In the genomic region with DNA sequence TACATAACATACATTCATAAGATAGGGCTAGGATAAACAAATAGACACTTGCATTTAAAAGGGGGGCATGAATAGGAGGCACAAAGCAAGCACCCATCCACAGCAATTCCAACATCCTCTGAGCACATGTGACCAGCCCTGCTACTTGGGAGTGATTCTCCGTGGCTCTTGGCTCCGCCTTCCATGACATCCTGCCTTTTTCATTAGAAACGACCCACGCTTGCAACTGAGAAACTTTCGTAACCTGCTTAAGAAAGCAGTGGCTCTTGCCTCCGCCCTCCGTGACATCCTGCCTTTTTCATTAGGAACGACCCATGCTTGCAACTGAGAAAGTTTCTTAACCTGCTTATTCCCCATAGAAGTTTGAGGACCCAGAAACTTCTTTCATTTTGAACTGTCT, we compare ENCODE assay signal across 12 cellular contexts. TPM values are rescaled to one million over a fixed set of nuclear protein-coding genes. Genes with fewer than 3 reads are reported as not detected.
DNase-seq lines count a peak whose midpoint lies in the region; ATAC-seq and TF ChIP-seq lines count a peak whose summit lies in the region.
"Had no signal": no experiment of that assay in that cellular context is flagged by ENCODE, and none has a peak within 500 bp of the region (broad histone marks: within the 10 kb centered on the region; RNA-seq: fewer than 3 reads in every experiment).

No MANE protein-coding gene starts in this region.

- peaks cover 6% of the 10 kb centered on the region for H3K4me1 ChIP-seq in CD8-positive, alpha-beta T cell (ENCODE audit: insufficient read depth, low read length)
- H3K4me1 ChIP-seq in neutrophil (ENCODE audit: control insufficient read depth in 1 of 2, insufficient read depth in 1 of 2, low read depth in 1 of 2, low read length in 1 of 2), result peaks cover 11 to 12% of the 10 kb centered on the region in 2 experiments
- H3K4me1 ChIP-seq: adrenal gland had no signal

- POLR2A ChIA-PET in CD8-positive, alpha-beta T cell (lab: Charles Lee), result no interaction called here

- ATAC-seq in CD8-positive, alpha-beta T cell, result peak; percentile 26
- ATAC-seq in GM19463 (IDR thresholded peaks at IDR 0.05; ENCODE audit: unreplicated experiment), result no peak
- ATAC-seq in GM19328 (IDR thresholded peaks at IDR 0.05; ENCODE audit: unreplicated experiment), result no peak
- ATAC-seq: effector memory CD8-positive, alpha-beta T cell had no signal

- no peak for DNase-seq in CD8-positive, alpha-beta T cell
- DNase-seq in NB4 (ENCODE audit: low read depth) (peak; percentile 66), coronary artery (ENCODE audit: low spot score) (no peak), substantia nigra (lab: John Stamatoyannopoulos, UW) (no peak)
- peak; percentile 13 for DNase-seq in activated T-helper 2 cell treated with anti-CD3 and anti-CD28 coated beads, Interferon-gamma antibody, Interleukin-2, Interleukin-4, amounts not matched to agents 10 μg/mL and 5 μg/mL and 100 μg/mL, durations not matched to agents 14 hours and 24 hours and 36 hours (ENCODE audit: low spot score)
- DNase-seq: adrenal gland; effector memory CD8-positive, alpha-beta T cell; NCI-H524; thyroid gland had no signal

- peaks cover 11% of the 10 kb centered on the region for H3K27me3 Mint-ChIP-seq in CD8-positive, alpha-beta T cell (ENCODE audit: low read depth)
- no peaks in the 10 kb centered on the region for H3K27me3 Mint-ChIP-seq in activated T-helper 2 cell treated with anti-CD3 and anti-CD28 coated beads, Interferon-gamma antibody, Interleukin-2, Interleukin-4, amounts not matched to agents 10 μg/mL and 5 μg/mL and 100 μg/mL, durations not matched to agents 14 hours and 24 hours and 36 hours (ENCODE audit: low read depth)

- no peaks in the 10 kb centered on the region for H3K9me3 Mint-ChIP-seq in CD8-positive, alpha-beta T cell
- H3K9me3 Mint-ChIP-seq in activated T-helper 2 cell treated with anti-CD3 and anti-CD28 coated beads, Interferon-gamma antibody, Interleukin-2, Interleukin-4, amounts not matched to agents 10 μg/mL and 5 μg/mL and 100 μg/mL, durations not matched to agents 14 hours and 24 hours and 36 hours, result no peaks in the 10 kb centered on the region
- H3K9me3 Mint-ChIP-seq: effector memory CD8-positive, alpha-beta T cell had no signal

- peak overlapping the region; percentile 15 for H3K4me3 ChIP-seq in CD8-positive, alpha-beta T cell (ENCODE audit: low read depth, low read length)
- no peak overlapping the region for H3K4me3 ChIP-seq in NB4 (ENCODE audit: low read depth, low read length)
- H3K4me3 ChIP-seq in neutrophil (ENCODE audit: low read depth in 1 of 2, low read length in 1 of 2), result no peak overlapping the region
- no peak overlapping the region for H3K4me3 ChIP-seq in coronary artery
- H3K4me3 ChIP-seq: adrenal gland, thyroid gland had no signal

- no peak for TF ChIP-seq POLR2A in NB4 (IDR thresholded peaks at IDR 0.05; ENCODE audit: extremely low read depth, insufficient read length)

- CTCF ChIA-PET in CD8-positive, alpha-beta T cell (lab: Charles Lee), result interaction anchor here (2.8 kb wide), 1 partner anchor 12 kb away, joined by 26 read pairs; no protein-coding TSS in a partner anchor

- no peak overlapping the region for H3K27ac ChIP-seq in CD8-positive, alpha-beta T cell (ENCODE audit: low read depth, low read length)
- H3K27ac ChIP-seq in neutrophil (peak overlapping the region; percentile 58), coronary artery (no peak overlapping the region), substantia nigra (ENCODE audit: low read depth, low read length, poor library complexity, severe bottlenecking) (no peak overlapping the region)
- H3K27ac ChIP-seq: adrenal gland, thyroid gland had no signal

- H3K27ac Mint-ChIP-seq in CD8-positive, alpha-beta T cell, result no peak overlapping the region
- peak overlapping the region; percentile 67 for H3K27ac Mint-ChIP-seq in activated T-helper 2 cell treated with anti-CD3 and anti-CD28 coated beads, Interferon-gamma antibody, Interleukin-2, Interleukin-4, amounts not matched to agents 10 μg/mL and 5 μg/mL and 100 μg/mL, durations not matched to agents 14 hours and 24 hours and 36 hours
- H3K27ac Mint-ChIP-seq: effector memory CD8-positive, alpha-beta T cell had no signal

- no peaks in the 10 kb centered on the region for H3K9me3 ChIP-seq in CD8-positive, alpha-beta T cell (ENCODE audit: low read length)
- H3K9me3 ChIP-seq in neutrophil, result no peaks in the 10 kb centered on the region
- H3K9me3 ChIP-seq: adrenal gland, thyroid gland had no signal

- H3K27me3 ChIP-seq in CD8-positive, alpha-beta T cell (ENCODE audit: insufficient read depth, low read length), result no peaks in the 10 kb centered on the region
- no peaks in the 10 kb centered on the region for H3K27me3 ChIP-seq in neutrophil
- H3K27me3 ChIP-seq: adrenal gland, thyroid gland had no signal

- intact Hi-C loops in CD8-positive, alpha-beta T cell (cut with DNase I, micrococcal nuclease), result no loop called here
- intact Hi-C loops in activated T-helper 2 cell treated with anti-CD3 and anti-CD28 coated beads, Interferon-gamma antibody, Interleukin-2, Interleukin-4, amounts not matched to agents 10 μg/mL and 5 μg/mL and 100 μg/mL, durations not matched to agents 14 hours and 24 hours and 36 hours (cut with micrococcal nuclease), result loop anchor here (1.0 kb wide), 1 partner anchor 9 kb away; no protein-coding TSS in a partner anchor

- peaks cover 12% of the 10 kb centered on the region for H3K4me1 Mint-ChIP-seq in CD8-positive, alpha-beta T cell (ENCODE audit: low read depth)
- H3K4me1 Mint-ChIP-seq in activated T-helper 2 cell treated with anti-CD3 and anti-CD28 coated beads, Interferon-gamma antibody, Interleukin-2, Interleukin-4, amounts not matched to agents 10 μg/mL and 5 μg/mL and 100 μg/mL, durations not matched to agents 14 hours and 24 hours and 36 hours (ENCODE audit: low read depth), result peaks cover 11% of the 10 kb centered on the region

- peak overlapping the region; percentile 54 for H3K4me3 Mint-ChIP-seq in CD8-positive, alpha-beta T cell
- peak overlapping the region; percentile 60 for H3K4me3 Mint-ChIP-seq in activated T-helper 2 cell treated with anti-CD3 and anti-CD28 coated beads, Interferon-gamma antibody, Interleukin-2, Interleukin-4, amounts not matched to agents 10 μg/mL and 5 μg/mL and 100 μg/mL, durations not matched to agents 14 hours and 24 hours and 36 hours (ENCODE audit: low read depth)

- TF ChIP-seq CTCF in CD8-positive, alpha-beta T cell (IDR thresholded peaks at IDR 0.05), result no peak
- no peak for TF ChIP-seq CTCF in NB4 (IDR thresholded peaks at IDR 0.05; ENCODE audit: low read depth, low read length)
- no peak for TF ChIP-seq CTCF in neutrophil (IDR thresholded peaks at IDR 0.05)
- TF ChIP-seq CTCF in coronary artery (IDR thresholded peaks at IDR 0.05), result no peak

- H3K36me3 Mint-ChIP-seq in CD8-positive, alpha-beta T cell, result no peaks in the 10 kb centered on the region
- no peaks in the 10 kb centered on the region for H3K36me3 Mint-ChIP-seq in activated T-helper 2 cell treated with anti-CD3 and anti-CD28 coated beads, Interferon-gamma antibody, Interleukin-2, Interleukin-4, amounts not matched to agents 10 μg/mL and 5 μg/mL and 100 μg/mL, durations not matched to agents 14 hours and 24 hours and 36 hours (ENCODE audit: low read depth)

- no peaks in the 10 kb centered on the region for H3K36me3 ChIP-seq in CD8-positive, alpha-beta T cell (ENCODE audit: insufficient read depth, low read length)
- no peaks in the 10 kb centered on the region for H3K36me3 ChIP-seq in neutrophil
- H3K36me3 ChIP-seq: adrenal gland, thyroid gland had no signal

RNA-seq across cellular contexts. Expression of a gene that starts 53.4 kb away (rescaled TPM):
- total RNA-seq in CD8-positive, alpha-beta T cell, result under 1 TPM; 0.47 to 0.87 TPM
- total RNA-seq in activated T-helper 2 cell treated with anti-CD3 and anti-CD28 coated beads, Interferon-gamma antibody, Interleukin-2, Interleukin-4, amounts not matched to agents 10 μg/mL and 5 μg/mL and 100 μg/mL, durations not matched to agents 14 hours and 24 hours and 36 hours, result 1.9 and 3.4 TPM in 2 replicates

Comparison
In these comparisons a context has a peak if more than half of its experiments do, and no peak if none do; other contexts are left out.
1. DNase-seq: peak in NB4 (single experiment) and activated T-helper 2 cell treated with anti-CD3 and anti-CD28 coated beads, Interferon-gamma antibody, Interleukin-2, Interleukin-4, amounts not matched to agents 10 μg/mL and 5 μg/mL and 100 μg/mL, durations not matched to agents 14 hours and 24 hours and 36 hours (single experiment); none in CD8-positive, alpha-beta T cell (0 of 7), coronary artery (single experiment) and substantia nigra (0 of 49).